ENCODE assay signal across 18 cellular contexts in genomic region chr16:85369060-85369459, GRCh38.
"Had no signal": no experiment of that assay in that cellular context is flagged by ENCODE, and none has a peak within 500 bp of the region (broad histone marks: within the 10 kb centered on the region; RNA-seq: fewer than 3 reads in every experiment).

No MANE protein-coding gene starts in this region.

- H3K4me3 ChIP-seq: dorsolateral prefrontal cortex, gastrocnemius medialis, lower lobe of right lung, ovary, psoas muscle, thyroid gland had no signal

- H3K36me3 ChIP-seq: gastrocnemius medialis, lower lobe of right lung, ovary, thyroid gland had no signal

- H3K27me3 ChIP-seq: gastrocnemius medialis, ovary, thyroid gland had no signal

- DNase-seq: dorsolateral prefrontal cortex; effector CD4-positive, alpha-beta T cell; gastrocnemius medialis; head of caudate nucleus; left ventricle myocardium superior; lower lobe of right lung; natural killer cell; occipital lobe; ovary; posterior cingulate gyrus; psoas muscle; right cardiac atrium; small intestine; stimulated activated CD4-positive, alpha-beta T cell treated with anti-CD3 and anti-CD28 coated beads, Interleukin-15, amount 100 ng/mL, for 24 hours; stimulated activated CD4-positive, alpha-beta T cell treated with anti-CD3 and anti-CD28 coated beads, Interleukin-2, amount 100 ng/mL, for 48 hours; stimulated activated naive B cell treated with anti-CD40 and anti-IgM and Interleukin-4, amounts not matched to agents 10 μg/mL and 1 μg/mL and 100 μg/mL, for 72 hours; thyroid gland had no signal

- FAIRE-seq: colon, small intestine had no signal

- H3K9me3 ChIP-seq: gastrocnemius medialis, lower lobe of right lung, ovary, psoas muscle, thyroid gland had no signal

- ATAC-seq: gastrocnemius medialis, lower lobe of right lung, psoas muscle, right cardiac atrium had no signal

- H3K27ac ChIP-seq: dorsolateral prefrontal cortex, lower lobe of right lung, ovary, psoas muscle had no signal
